Comparison of ENCODE assay signal across 9 cellular contexts in genomic region chr10:133388973-133389818, GRCh38. TPM values are rescaled to one million over a fixed set of nuclear protein-coding genes. Genes with fewer than 3 reads are reported as not detected.
A peak's percentile ranks its signal among the peaks of the same experiment; 100 is the strongest.
DNase-seq lines count a peak whose midpoint lies in the region; ATAC-seq and TF ChIP-seq lines count a peak whose summit lies in the region.
"Had no signal": no experiment of that assay in that cellular context is flagged by ENCODE, and none has a peak within 500 bp of the region (broad histone marks: within the 10 kb centered on the region; RNA-seq: fewer than 3 reads in every experiment).

No MANE protein-coding gene starts in this region.

- H3K9me2 ChIP-seq in OCI-LY7 (ENCODE audit: insufficient read depth, low read length), result no peaks in the 10 kb centered on the region

- no peaks in the 10 kb centered on the region for H4K20me1 ChIP-seq in OCI-LY7 (ENCODE audit: insufficient read depth, low read length)

- peak overlapping the region; percentile 74 for H3K4me3 ChIP-seq in OCI-LY7 (ENCODE audit: low read depth, low read length, poor library complexity, severe bottlenecking)
- H3K4me3 ChIP-seq in transverse colon, result peak overlapping the region in 2 of 4 donors; percentile 15 to 27

- H3K4me1 ChIP-seq in OCI-LY7 (ENCODE audit: insufficient read depth, low read length, poor library complexity, severe bottlenecking), result peaks cover 58% of the 10 kb centered on the region
- peaks cover 0 to 6% (median 0%) of the 10 kb centered on the region in 4 donors for H3K4me1 ChIP-seq in transverse colon

- 59 to 73% methylated on average over 16 to 39 of the region's 39 CpGs for WGBS in transverse colon (ENCODE audit: low coverage in 1 of 2), 2 donors

- in situ Hi-C loops in transverse colon (cut with MboI; ENCODE audit: low pct_ligation_motif_present in 1 of 4, low pct_unique_long_range_greater_than_20kb in 1 of 4, low sequenced_read_pairs in 3 of 4), result loop anchor here in 1 of 4 donors (10.0 kb wide), 1 partner anchor 74 kb away; no protein-coding TSS in a partner anchor
- in situ Hi-C loops in ACHN (cut with HindIII; ENCODE audit: low pct_ligation_motif_present, low pct_unique_long_range_greater_than_20kb, low sequenced_read_pairs), result no loop called here

- TF ChIP-seq CTCF in OCI-LY7 (conservative IDR thresholded peaks at IDR 0.05; ENCODE audit: low read length) (peak; percentile 36; the same call in 1 of the 2 replicates), transverse colon (IDR thresholded peaks at IDR 0.05) (no peak)

- H3K4me2 ChIP-seq in OCI-LY7 (ENCODE audit: low read length), result peak overlapping the region; percentile 88

- BruUV-seq in OCI-LY7 (replicated peaks; lab: Mats Ljungman, UMichigan), result TSS peak; percentile 34

- no peak for TF ChIP-seq EP300 in transverse colon (IDR thresholded peaks at IDR 0.05; ENCODE audit: low read depth)

- TF ChIP-seq POLR2A in transverse colon (IDR thresholded peaks at IDR 0.05), result no peak

- intact Hi-C loops in OCI-LY7 (cut with micrococcal nuclease; ENCODE audit: unreplicated experiment), result loop anchor here (2.0 kb wide), 2 partner anchors 30 to 60 kb away; partner anchors contain the start of gene FUOM
- intact Hi-C loops in transverse colon (cut with DNase I; ENCODE audit: low total_unique reads), result no loop called here

- H3K27ac ChIP-seq in OCI-LY7 (ENCODE audit: low read depth, low read length, poor library complexity, severe bottlenecking) (peak overlapping the region; percentile 99), cingulate gyrus (ENCODE audit: low read depth, low read length) (peak overlapping the region; percentile 4), transverse colon (peak overlapping the region; percentile 59 to 83 (median 72))
- H3K27ac ChIP-seq: VCaP had no signal

- CTCF ChIA-PET in OCI-LY7 (lab: Charles Lee; ENCODE audit: unreplicated experiment), result interaction anchor here (1.7 kb wide), 1 partner anchor 60 kb away, joined by 4 read pairs; no protein-coding TSS in a partner anchor

- H3K36me3 ChIP-seq in OCI-LY7 (ENCODE audit: insufficient read depth, low read length), result no peaks in the 10 kb centered on the region
- H3K36me3 ChIP-seq in transverse colon, result no peaks in the 10 kb centered on the region

- no peak for DNase-seq in activated CD4-positive, CD25-positive, alpha-beta regulatory T cell (lab: John Stamatoyannopoulos, UW)
- DNase-seq in OCI-LY7 (ENCODE audit: low spot score) (peak; percentile 98), transverse colon (peak; percentile 57), ACHN (no peak), NCI-H128 (lab: John Stamatoyannopoulos, UW; ENCODE audit: unreplicated experiment) (no peak)

- H2AFZ ChIP-seq in OCI-LY7 (ENCODE audit: low read length), result peak overlapping the region; percentile 5; the same call in 1 of the 2 replicates

- peaks cover 21% of the 10 kb centered on the region; the same call in 1 of the 2 replicates for H3K79me2 ChIP-seq in OCI-LY7 (ENCODE audit: insufficient read depth, low read depth, low read length)

- no peaks in the 10 kb centered on the region for H3K27me3 ChIP-seq in transverse colon

- ATAC-seq in activated CD4-positive, CD25-positive, alpha-beta regulatory T cell treated with anti-CD3 and anti-CD28 coated beads, Interleukin-2, amount 50 U/mL, for 24 hours, result peak; percentile 62 to 63
- peak; percentile 87 for ATAC-seq in HG02870 (IDR thresholded peaks at IDR 0.05; ENCODE audit: unreplicated experiment)

- H3K9me3 ChIP-seq in OCI-LY7 (ENCODE audit: low read length) (no peaks in the 10 kb centered on the region), transverse colon (no peaks in the 10 kb centered on the region)

- POLR2A ChIA-PET in OCI-LY7 (lab: Charles Lee), result interaction anchor here (0.6 to 1.4 kb wide), 4 partner anchors 9 to 86 kb away, joined by 3 read pairs; no protein-coding TSS in a partner anchor

RNA-seq across cellular contexts. Expression of gene MTG1, which starts 4.8 kb away (rescaled TPM):
- total RNA-seq in OCI-LY7 (2014; rRNA removed; shearing (Covaris generic)), result 60.3 and 85.6 TPM in 2 replicates
- total RNA-seq in OCI-LY7 (2022), result 101 and 107 TPM in 2 replicates
- 100 to 1,000 TPM in 1 of 4 donors, 10 to 100 TPM in 3; 26.5 to 139 (median 47.0) TPM for total RNA-seq in transverse colon

RNA-seq across cellular contexts. Expression of gene PAOX, which starts 10.1 kb away (rescaled TPM):
- total RNA-seq in OCI-LY7 (2014; rRNA removed; shearing (Covaris generic)), result 5.9 and 10.7 TPM in 2 replicates
- total RNA-seq in OCI-LY7 (2022), result 16.0 and 28.1 TPM in 2 replicates
- 10 to 100 TPM; 11.3 to 32.4 (median 17.1) TPM for total RNA-seq in transverse colon

RNA-seq across cellular contexts. Expression of gene ECHS1, which starts 16.0 kb away (rescaled TPM):
- 39.5 and 48.3 TPM in 2 replicates for total RNA-seq in OCI-LY7 (2014; rRNA removed; shearing (Covaris generic))
- 42.2 and 46.2 TPM in 2 replicates for total RNA-seq in OCI-LY7 (2022)
- total RNA-seq in transverse colon, result 100 to 1,000 TPM in 3 of 4 donors, 10 to 100 TPM in 1; 48.3 to 165 (median 120) TPM

RNA-seq across cellular contexts. Expression of gene FUOM, which starts 31.4 kb away (rescaled TPM):
- total RNA-seq in OCI-LY7 (2014; rRNA removed; shearing (Covaris generic)), result 46.0 and 47.5 TPM in 2 replicates
- total RNA-seq in OCI-LY7 (2022) (23.6 and 30.4 TPM in 2 replicates), transverse colon (10 to 100 TPM in 3 of 4 donors, 1 to 10 TPM in 1; 1.2 to 43.3 (median 28.8) TPM)

RNA-seq across cellular contexts. Expression of gene SPRN, which starts 35.2 kb away (rescaled TPM):
- total RNA-seq in OCI-LY7 (2014; rRNA removed; shearing (Covaris generic)), result not detected in 2 replicates
- total RNA-seq in OCI-LY7 (2022) (not detected in 2 replicates), transverse colon (not detected)

Comparison
In these comparisons a context has a peak if more than half of its experiments do, and no peak if none do; other contexts are left out.
1. DNase-seq: peak in OCI-LY7 (single experiment) and transverse colon (single experiment); none in activated CD4-positive, CD25-positive, alpha-beta regulatory T cell (0 of 4), ACHN (single experiment) and NCI-H128 (single experiment).
2. H3K27ac ChIP-seq: peak in every context shown above with its lines; median percentile 99 in OCI-LY7; 72 in transverse colon; 4 in cingulate gyrus.